In genomic region chr7:150404172-150404784, GRCh38 we compare ENCODE assay signal across 8 cellular contexts. TPM values are rescaled to one million over a fixed set of nuclear protein-coding genes. Genes with fewer than 3 reads are reported as not detected.
A peak's percentile ranks its signal among the peaks of the same experiment; 100 is the strongest.
DNase-seq lines count a peak whose midpoint lies in the region; ATAC-seq lines count a peak whose summit lies in the region.

No MANE protein-coding gene starts in this region.

- H2AFZ ChIP-seq in ACC112 (ENCODE audit: low read length, unreplicated experiment): peak overlapping the region; percentile 46

- H3K27me3 ChIP-seq in ACC112 (ENCODE audit: insufficient read depth, low read length): no peaks in the 10 kb centered on the region

- DNase-seq in caudate nucleus (lab: John Stamatoyannopoulos, UW): no peak
- DNase-seq in mesenteric fat pad (ENCODE audit: low spot score): peak; percentile 55
- no peak for DNase-seq in hepatic stellate cell (ENCODE audit: low spot score)

- H3K36me3 ChIP-seq in ACC112 (ENCODE audit: insufficient read depth, low read length) (no peaks in the 10 kb centered on the region), KOPT-K1 (ENCODE audit: insufficient read depth, low read length) (peaks cover 20% of the 10 kb centered on the region)

- no peaks in the 10 kb centered on the region for H3K79me2 ChIP-seq in ACC112 (ENCODE audit: control insufficient read depth, insufficient read depth, low read length, unreplicated experiment)

- H3K4me1 ChIP-seq in ACC112 (ENCODE audit: control insufficient read depth, insufficient read depth, low read length, unreplicated experiment): peaks cover 14% of the 10 kb centered on the region

- no peak overlapping the region for H3K27ac ChIP-seq in ACC112 (ENCODE audit: low read depth, low read length)
- H3K27ac ChIP-seq in KOPT-K1 (ENCODE audit: low read depth, low read length, poor library complexity, severe bottlenecking): peak overlapping the region; percentile 95
- peak overlapping the region; percentile 77 for H3K27ac ChIP-seq in caudate nucleus (ENCODE audit: low read depth, low read length)

- peak overlapping the region; percentile 77 for H3K4me3 ChIP-seq in ACC112 (ENCODE audit: low read depth, low read length)

- ATAC-seq in GM19455 (IDR thresholded peaks at IDR 0.05; ENCODE audit: unreplicated experiment): no peak
- ATAC-seq in HG03432 (IDR thresholded peaks at IDR 0.05; ENCODE audit: unreplicated experiment): no peak
- ATAC-seq in HG03565 (IDR thresholded peaks at IDR 0.05; ENCODE audit: unreplicated experiment): no peak

- no peaks in the 10 kb centered on the region for H3K9me3 ChIP-seq in KOPT-K1 (ENCODE audit: insufficient read depth, low read length, poor library complexity, severe bottlenecking)

RNA-seq across cellular contexts. Expression of gene ZNF775, which starts 25.1 kb away (rescaled TPM):
- total RNA-seq in mesenteric fat pad: 1.6 TPM

RNA-seq across cellular contexts. Expression of gene REPIN1, which starts 35.7 kb away (rescaled TPM):
- total RNA-seq in mesenteric fat pad: 82.1 TPM

RNA-seq across cellular contexts. Expression of gene GIMAP8, which starts 46.2 kb away (rescaled TPM):
- 22.0 TPM for total RNA-seq in mesenteric fat pad
